8 cellular contexts compared by ENCODE assay signal in the genomic region with DNA sequence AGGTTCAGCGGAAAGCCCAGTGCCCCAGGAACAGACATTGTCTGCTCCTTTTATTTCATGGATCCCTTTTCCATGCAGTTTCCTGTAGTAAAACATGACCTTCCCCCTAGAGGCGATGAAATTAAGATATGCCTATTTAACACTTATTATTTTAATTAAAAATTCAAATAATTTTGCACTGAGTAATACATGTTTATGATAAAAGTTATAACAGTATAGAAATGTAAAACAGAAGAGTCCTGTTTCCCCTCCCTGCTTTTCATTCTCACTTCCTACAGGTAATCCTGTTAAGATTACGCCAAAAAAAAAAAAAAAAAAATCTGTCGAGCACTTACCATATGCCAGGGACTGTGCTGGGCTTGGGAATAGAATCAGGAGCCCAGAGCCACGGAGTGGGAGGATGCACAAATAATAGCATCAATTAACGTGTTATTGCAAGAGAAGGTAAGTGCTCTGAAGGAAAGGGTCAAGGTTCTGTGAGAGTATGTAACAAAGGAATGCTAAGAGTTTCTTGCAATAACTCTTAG. TPM values are rescaled to one million over a fixed set of nuclear protein-coding genes. Genes with fewer than 3 reads are reported as not detected.
A peak's percentile ranks its signal among the peaks of the same experiment; 100 is the strongest.
DNase-seq lines count a peak whose midpoint lies in the region; ATAC-seq and TF ChIP-seq lines count a peak whose summit lies in the region.

No MANE protein-coding gene starts in this region.

- intact Hi-C loops in spleen (cut with DNase I; ENCODE audit: low total_unique reads), result loop anchor here (10.0 kb wide), 1 partner anchor 76 kb away; the partner anchor contains the start of gene C1R

- no peak for ATAC-seq in HG03354 (IDR thresholded peaks at IDR 0.05; ENCODE audit: poor library complexity, severe bottlenecking, unreplicated experiment)

- WGBS in spleen, 5 donors, result 11 to 22% (median 20%) methylated on average over 6 of the region's 6 CpGs

- DNase-seq in NCI-H1417 (lab: John Stamatoyannopoulos, UW), result peak in 2 of 3 experiments; percentile 23 to 78
- no peak for DNase-seq in NCI-H1417 treated with DMSO at 0.1 percent for 48 hours (lab: John Stamatoyannopoulos, UW)
- DNase-seq in SK-N-DZ (ENCODE audit: low spot score), result peak; percentile 48
- peak in 1 of 2 donors; percentile 20 for DNase-seq in foreskin fibroblast
- DNase-seq in spleen, result no peak
- DNase-seq in midbrain (lab: John Stamatoyannopoulos, UW), result no peak
- DNase-seq in hypothalamus (lab: John Stamatoyannopoulos, UW), result no peak

- H3K36me3 ChIP-seq in spleen, result peaks cover 0 to 15% (median 0%) of the 10 kb centered on the region in 6 donors

- no peaks in the 10 kb centered on the region for H3K9me3 ChIP-seq in spleen

- TF ChIP-seq POLR2A in spleen (IDR thresholded peaks at IDR 0.05), result no peak

- H3K27me3 ChIP-seq in spleen (replicated peaks in 1 of 7), result no peaks in the 10 kb centered on the region

- H3K4me3 ChIP-seq in foreskin fibroblast (ENCODE audit: low read depth in 1 of 2, low read length in 2 of 2) (peak overlapping the region; percentile 66 to 78), spleen (peak overlapping the region; percentile 56 to 87 (median 77))

- H3K4me1 ChIP-seq in spleen, result peaks cover 12 to 44% (median 27%) of the 10 kb centered on the region in 6 donors

- no peak for TF ChIP-seq CTCF in foreskin fibroblast (IDR thresholded peaks at IDR 0.05; ENCODE audit: low read depth, low read length)
- peak in 1 of 11 experiments; percentile 12 for TF ChIP-seq CTCF in spleen (IDR thresholded peaks at IDR 0.05 in 8 of 11, conservative IDR thresholded peaks at IDR 0.05 in 3 of 11)

- peak overlapping the region; percentile 87 to 98 (median 92) for H3K27ac ChIP-seq in spleen

RNA-seq across cellular contexts. Expression of gene LPCAT3, which starts 0.8 kb away (rescaled TPM):
- polyA plus RNA-seq in SK-N-DZ (2014; cell fraction: cytosol; rRNA removed), result 19.8 and 20.8 TPM in 2 replicates
- polyA plus RNA-seq in SK-N-DZ (2014; cell fraction: nucleus; rRNA removed), result 21.6 and 23.2 TPM in 2 replicates
- 10 to 100 TPM; 28.8 to 52.5 (median 40.8) TPM for total RNA-seq in spleen
- polyA plus RNA-seq in spleen, result 10 to 100 TPM in 2 of 3 donors, 1 to 10 TPM in 1; 9.7 to 13.5 (median 11.2) TPM

RNA-seq across cellular contexts. Expression of gene C1S, which starts 41.4 kb away (rescaled TPM):
- polyA plus RNA-seq in SK-N-DZ (2014; cell fraction: cytosol; rRNA removed), result 0.17 and 1.4 TPM in 2 replicates
- 1.1 and 1.6 TPM in 2 replicates for polyA plus RNA-seq in SK-N-DZ (2014; cell fraction: nucleus; rRNA removed)
- total RNA-seq in spleen, result 100 to 1,000 TPM; 235 to 451 (median 312) TPM
- 100 to 1,000 TPM; 102 to 179 (median 128) TPM for polyA plus RNA-seq in spleen

RNA-seq across cellular contexts. Expression of gene EMG1, which starts 48.4 kb away (rescaled TPM):
- 102 TPM in 2 replicates for polyA plus RNA-seq in SK-N-DZ (2014; cell fraction: cytosol; rRNA removed)
- 80.2 and 111 TPM in 2 replicates for polyA plus RNA-seq in SK-N-DZ (2014; cell fraction: nucleus; rRNA removed)
- total RNA-seq in spleen, result 10 to 100 TPM; 19.9 to 56.3 (median 44.0) TPM
- 10 to 100 TPM; 23.6 to 38.3 (median 37.1) TPM for polyA plus RNA-seq in spleen

RNA-seq across cellular contexts. Expression of gene PHB2, which starts 48.6 kb away (rescaled TPM):
- polyA plus RNA-seq in SK-N-DZ (2014; cell fraction: cytosol; rRNA removed), result 713 and 811 TPM in 2 replicates
- polyA plus RNA-seq in SK-N-DZ (2014; cell fraction: nucleus; rRNA removed), result 771 and 835 TPM in 2 replicates
- 100 to 1,000 TPM; 127 to 143 (median 133) TPM for total RNA-seq in spleen
- polyA plus RNA-seq in spleen, result 100 to 1,000 TPM; 166 to 199 (median 177) TPM

Comparison
In these comparisons a context has a peak if more than half of its experiments do, and no peak if none do; other contexts are left out.
1. DNase-seq: peak in NCI-H1417 (2 of 3) and SK-N-DZ (single experiment); none in NCI-H1417 treated with DMSO at 0.1 percent for 48 hours (single experiment), spleen (single experiment), midbrain (single experiment) and hypothalamus (0 of 51).